Comparison of ENCODE assay signal across 18 cellular contexts in genomic region chr7:25149844-25150243, GRCh38. TPM values are rescaled to one million over a fixed set of nuclear protein-coding genes. Genes with fewer than 3 reads are reported as not detected.
A peak's percentile ranks its signal among the peaks of the same experiment; 100 is the strongest.
DNase-seq lines count a peak whose midpoint lies in the region; TF ChIP-seq lines count a peak whose summit lies in the region.
"Had no signal": no experiment of that assay in that cellular context is flagged by ENCODE, and none has a peak within 500 bp of the region (broad histone marks: within the 10 kb centered on the region; RNA-seq: fewer than 3 reads in every experiment).

No MANE protein-coding gene starts in this region.

- no peak overlapping the region for H4K8ac ChIP-seq in H9 (replicated peaks; ENCODE audit: insufficient read length, low read depth, low read length)

- H3K4me1 ChIP-seq in H9 (ENCODE audit: insufficient read depth, low read length) (no peaks in the 10 kb centered on the region), adrenal gland (replicated peaks in 1 of 2) (peaks cover 0 to 14% of the 10 kb centered on the region in 2 donors)
- H3K4me1 ChIP-seq: SJCRH30 had no signal

- H2BK20ac ChIP-seq in H9 (ENCODE audit: low read depth, low read length, poor library complexity, severe bottlenecking) = no peak overlapping the region

- intact Hi-C loops in adrenal gland (cut with DNase I) = no loop called here

- no peak overlapping the region for H3K56ac ChIP-seq in H9 (ENCODE audit: insufficient read length, low read depth, low read length)

- H3K27ac ChIP-seq in H9 (ENCODE audit: insufficient read length, low read depth, low read length) = no peak overlapping the region
- peak overlapping the region in 2 of 5 donors; percentile 68 to 73 for H3K27ac ChIP-seq in adrenal gland
- H3K27ac ChIP-seq: C4-2B, PC-9, SJCRH30 had no signal

- peaks cover 19% of the 10 kb centered on the region in 2 experiments for H3K4me1 Mint-ChIP-seq in H9
- no peaks in the 10 kb centered on the region for H3K4me1 Mint-ChIP-seq in activated naive CD4-positive, alpha-beta T cell treated with anti-CD3 and anti-CD28 coated beads, Interleukin-2, amount 10 ng/mL, durations not matched to agents 7 days and 5 days

- no peak overlapping the region for H2AK5ac ChIP-seq in H9 (ENCODE audit: insufficient read length, low read length)

- H3K9me3 Mint-ChIP-seq in H9 = no peaks in the 10 kb centered on the region
- H3K9me3 Mint-ChIP-seq in activated naive CD4-positive, alpha-beta T cell treated with anti-CD3 and anti-CD28 coated beads, Interleukin-2, amount 10 ng/mL, durations not matched to agents 7 days and 5 days = no peaks in the 10 kb centered on the region

- no peak overlapping the region for H3K9ac ChIP-seq in H9 (ENCODE audit: extremely low read depth, insufficient read length, low read length)

- no peak overlapping the region for H2BK12ac ChIP-seq in H9 (ENCODE audit: insufficient read length, low read depth, low read length)

- DNase-seq in ELF-1 (ENCODE audit: low read depth, low spot score) (peak; percentile 31), H9 (peak; percentile 78), adrenal gland (peak in 4 of 7 donors; percentile 31 to 56 (median 34)), iPS-NIHi7 (ENCODE audit: extremely low spot score) (peak; percentile 51), NCI-H1105 (lab: John Stamatoyannopoulos, UW) (no peak), NCI-H510A treated with DMSO at 0.1 percent for 48 hours (lab: John Stamatoyannopoulos, UW) (no peak)
- DNase-seq in stimulated activated CD4-positive, alpha-beta T cell treated with anti-CD3 and anti-CD28 coated beads, Interleukin-4, amount 100 ng/mL, for 24 hours = no peak
- no peak for DNase-seq in activated naive CD4-positive, alpha-beta T cell treated with anti-CD3 and anti-CD28 coated beads, Interleukin-2, amount 10 ng/mL, durations not matched to agents 7 days and 5 days
- DNase-seq: KG1, NCI-H1436 treated with DMSO at 0.1 percent for 48 hours, NCI-H2029 treated with DMSO at 0.1 percent for 48 hours, NCI-H2171 treated with DMSO at 0.1 percent for 48 hours, NCI-H510A, NCI-H82, PC-9, SJCRH30 had no signal

- peaks cover 2% of the 10 kb centered on the region; the same call in 1 of the 2 replicates for H3K27me3 Mint-ChIP-seq in H9 (ENCODE audit: low read depth)
- no peaks in the 10 kb centered on the region for H3K27me3 Mint-ChIP-seq in activated naive CD4-positive, alpha-beta T cell treated with anti-CD3 and anti-CD28 coated beads, Interleukin-2, amount 10 ng/mL, durations not matched to agents 7 days and 5 days

- no peak overlapping the region for H4K91ac ChIP-seq in H9 (ENCODE audit: insufficient read length, low read depth, low read length)

- no peak for TF ChIP-seq POLR2A in adrenal gland (IDR thresholded peaks at IDR 0.05)

- H2BK5ac ChIP-seq in H9 (ENCODE audit: insufficient read length, low read length) = no peak overlapping the region

- H2AFZ ChIP-seq in H9 (ENCODE audit: low read length) = no peak overlapping the region
- H2AFZ ChIP-seq: PC-9 had no signal

- H3K27ac Mint-ChIP-seq in H9 = peak overlapping the region in 2 of 3 experiments; percentile 42 to 95; a peak in 4 of 7 replicates
- no peak overlapping the region for H3K27ac Mint-ChIP-seq in activated naive CD4-positive, alpha-beta T cell treated with anti-CD3 and anti-CD28 coated beads, Interleukin-2, amount 10 ng/mL, durations not matched to agents 7 days and 5 days

- H3K18ac ChIP-seq in H9 (ENCODE audit: insufficient read length, low read depth, low read length) = no peak overlapping the region

- no peak overlapping the region for H3K23ac ChIP-seq in H9 (ENCODE audit: insufficient read length, low read depth, low read length)

- no peak overlapping the region for H3K4me2 ChIP-seq in H9 (ENCODE audit: insufficient read depth, insufficient read length, low read length)
- H3K4me2 ChIP-seq: PC-9 had no signal

- no peak overlapping the region; the same call in 1 of the 2 replicates for H2BK15ac ChIP-seq in H9 (ENCODE audit: low read depth, low read length)

- TF ChIP-seq CTCF in H9 (conservative IDR thresholded peaks at IDR 0.05) (no peak), adrenal gland (IDR thresholded peaks at IDR 0.05) (no peak)

- H3K79me2 ChIP-seq in H9 (ENCODE audit: insufficient read depth, low read length) = no peaks in the 10 kb centered on the region

- H4K20me1 ChIP-seq in H9 (ENCODE audit: control insufficient read depth, insufficient read depth, insufficient read length) = no peaks in the 10 kb centered on the region

- no peak overlapping the region for H3K4ac ChIP-seq in H9 (ENCODE audit: low read depth, low read length)

- peaks cover 0 to 2% of the 10 kb centered on the region in 2 donors for H3K36me3 ChIP-seq in adrenal gland (replicated peaks in 1 of 2)
- H3K36me3 ChIP-seq: HAP-1, SJCRH30 had no signal

- no peak overlapping the region; the same call in 1 of the 2 replicates for H3K14ac ChIP-seq in H9 (ENCODE audit: insufficient read depth, low read length)

- no peak overlapping the region for H4K5ac ChIP-seq in H9 (ENCODE audit: insufficient read length, low read depth, low read length)

- H3K4me3 ChIP-seq in adrenal gland = no peak overlapping the region
- H3K4me3 ChIP-seq: HAP-1, PC-9, SJCRH30 had no signal

- no peak overlapping the region for H2BK120ac ChIP-seq in H9 (ENCODE audit: low read depth, low read length, poor library complexity, severe bottlenecking)

- CTCF ChIA-PET in activated naive CD4-positive, alpha-beta T cell treated with anti-CD3 and anti-CD28 coated beads, Interleukin-2, amount 10 ng/mL, durations not matched to agents 7 days and 5 days (lab: Charles Lee) = interaction anchor here (1.0 to 1.1 kb wide), 2 partner anchors 10 to 929 kb away, joined by 3 to 4 read pairs; no protein-coding TSS in a partner anchor

- H3K9me3 ChIP-seq in H9 (ENCODE audit: control insufficient read depth, low read depth, low read length) (no peaks in the 10 kb centered on the region), adrenal gland (replicated peaks in 1 of 3) (no peaks in the 10 kb centered on the region)
- H3K9me3 ChIP-seq: HAP-1, SJCRH30 had no signal

- no peak overlapping the region for H3K4me3 Mint-ChIP-seq in H9
- H3K4me3 Mint-ChIP-seq in activated naive CD4-positive, alpha-beta T cell treated with anti-CD3 and anti-CD28 coated beads, Interleukin-2, amount 10 ng/mL, durations not matched to agents 7 days and 5 days = no peak overlapping the region

- no peaks in the 10 kb centered on the region for H3K79me1 ChIP-seq in H9 (ENCODE audit: insufficient read depth, low read depth, low read length, poor library complexity, severe bottlenecking)

- no peaks in the 10 kb centered on the region for H3K23me2 ChIP-seq in H9 (ENCODE audit: insufficient read length, low read depth, low read length, poor library complexity, severe bottlenecking)

- no peak overlapping the region for H3T11ph ChIP-seq in H9 (ENCODE audit: low read length)

- H3K27me3 ChIP-seq in H9 (ENCODE audit: insufficient read depth, low read length) (no peaks in the 10 kb centered on the region), adrenal gland (no peaks in the 10 kb centered on the region)
- H3K27me3 ChIP-seq: SJCRH30 had no signal

- no peaks in the 10 kb centered on the region for H3K36me3 Mint-ChIP-seq in H9 (ENCODE audit: insufficient read depth in 1 of 3, low read depth in 3 of 3)
- H3K36me3 Mint-ChIP-seq in activated naive CD4-positive, alpha-beta T cell treated with anti-CD3 and anti-CD28 coated beads, Interleukin-2, amount 10 ng/mL, durations not matched to agents 7 days and 5 days = peaks cover 3% of the 10 kb centered on the region

RNA-seq across cellular contexts. Expression of gene CYCS, which starts 24.8 kb away (rescaled TPM):
- total RNA-seq in H9 (2021) (205 and 209 TPM in 2 replicates), adrenal gland (100 to 1,000 TPM in 1 of 8 donors, 10 to 100 TPM in 7; 15.0 to 173 (median 53.0) TPM)
- polyA plus RNA-seq in adrenal gland = 100 to 1,000 TPM in 1 of 3 donors, 10 to 100 TPM in 2; 31.0 to 241 (median 32.4) TPM

Comparison
In these comparisons a context has a peak if more than half of its experiments do, and no peak if none do; other contexts are left out.
1. DNase-seq: peak in ELF-1 (single experiment), H9 (single experiment), adrenal gland (4 of 7) and iPS-NIHi7 (single experiment); none in stimulated activated CD4-positive, alpha-beta T cell treated with anti-CD3 and anti-CD28 coated beads, Interleukin-4, amount 100 ng/mL, for 24 hours (single experiment), activated naive CD4-positive, alpha-beta T cell treated with anti-CD3 and anti-CD28 coated beads, Interleukin-2, amount 10 ng/mL, durations not matched to agents 7 days and 5 days (single experiment), NCI-H1105 (single experiment) and NCI-H510A treated with DMSO at 0.1 percent for 48 hours (single experiment).